ENCODE assay signal across 1 cellular context in genomic region chr9:88092699-88093359, GRCh38.
TF ChIP-seq lines count a peak whose summit lies in the region.

No MANE protein-coding gene starts in this region.

TF ChIP-seq in HepG2, 621 proteins besides CTCF, POLR2A, EP300 and RAD21 (continued from another document):
- TF ChIP-seq SMARCE1 (IDR thresholded peaks at IDR 0.05; ENCODE audit: borderline replicate concordance) = no peak
